Comparison of ENCODE assay signal across 1 cellular context in genomic region chr4:69818060-69818639, GRCh38.
TF ChIP-seq lines count a peak whose summit lies in the region.

No MANE protein-coding gene starts in this region.

TF ChIP-seq in H1, 55 proteins besides CTCF, POLR2A, EP300 and RAD21:
- TF ChIP-seq ATF3 (IDR thresholded peaks at IDR 0.05; ENCODE audit: insufficient read depth, low read depth, low read length): no peak
- TF ChIP-seq TBP (IDR thresholded peaks at IDR 0.05; ENCODE audit: low read depth, low read length): no peak
- no peak for TF ChIP-seq PHF8 (conservative IDR thresholded peaks at IDR 0.05; ENCODE audit: low read depth, low read length)
- no peak for TF ChIP-seq EZH2 (IDR thresholded peaks at IDR 0.05; ENCODE audit: low read depth, low read length, severe bottlenecking)
- no peak for TF ChIP-seq CHD1 (IDR thresholded peaks at IDR 0.05; ENCODE audit: low read depth, low read length)
- no peak for TF ChIP-seq SIRT6 (IDR thresholded peaks at IDR 0.05; ENCODE audit: low read length)
